In the genomic region with DNA sequence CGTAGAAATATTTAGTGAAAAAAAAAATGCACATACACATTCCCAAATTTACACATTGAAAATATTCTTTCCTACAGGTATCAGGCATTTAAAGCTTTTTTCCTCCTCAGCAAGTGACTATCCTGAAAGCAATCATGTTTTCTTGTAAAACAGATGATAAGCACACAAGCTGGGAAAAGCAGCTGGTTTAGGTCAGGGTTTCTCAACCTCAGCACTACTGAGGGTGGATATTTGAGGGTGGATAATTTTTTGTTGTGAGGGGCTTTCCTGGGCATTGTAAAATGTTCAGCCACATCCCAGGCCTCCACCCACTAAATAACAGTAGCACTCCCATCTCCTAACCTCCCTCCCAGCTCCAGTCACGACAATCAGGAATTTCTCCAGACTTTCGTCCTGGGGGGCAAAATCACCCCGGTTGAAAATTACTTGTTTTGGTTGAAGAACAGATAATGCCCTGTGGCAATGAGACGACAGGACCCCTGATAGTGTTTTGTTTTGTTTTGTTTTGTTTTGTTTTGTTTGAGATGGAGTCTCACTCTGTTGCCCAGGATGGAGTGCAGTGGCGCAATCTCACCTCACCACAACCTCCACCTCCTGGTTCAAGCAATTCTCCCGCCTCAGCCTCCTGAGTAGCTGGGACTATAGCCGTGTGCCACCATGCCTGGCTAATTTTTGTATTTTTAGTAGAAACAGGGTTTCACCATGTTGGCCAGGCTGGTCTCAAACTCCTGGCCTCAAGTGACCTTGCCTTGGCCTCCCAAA, we compare ENCODE assay signal across 1 cellular context.
TF ChIP-seq lines count a peak whose summit lies in the region.

No MANE protein-coding gene starts in this region.

TF ChIP-seq in HEK293, 187 proteins besides CTCF, POLR2A, EP300 and RAD21 (continued from another document):
- TF ChIP-seq, protein P1, sequence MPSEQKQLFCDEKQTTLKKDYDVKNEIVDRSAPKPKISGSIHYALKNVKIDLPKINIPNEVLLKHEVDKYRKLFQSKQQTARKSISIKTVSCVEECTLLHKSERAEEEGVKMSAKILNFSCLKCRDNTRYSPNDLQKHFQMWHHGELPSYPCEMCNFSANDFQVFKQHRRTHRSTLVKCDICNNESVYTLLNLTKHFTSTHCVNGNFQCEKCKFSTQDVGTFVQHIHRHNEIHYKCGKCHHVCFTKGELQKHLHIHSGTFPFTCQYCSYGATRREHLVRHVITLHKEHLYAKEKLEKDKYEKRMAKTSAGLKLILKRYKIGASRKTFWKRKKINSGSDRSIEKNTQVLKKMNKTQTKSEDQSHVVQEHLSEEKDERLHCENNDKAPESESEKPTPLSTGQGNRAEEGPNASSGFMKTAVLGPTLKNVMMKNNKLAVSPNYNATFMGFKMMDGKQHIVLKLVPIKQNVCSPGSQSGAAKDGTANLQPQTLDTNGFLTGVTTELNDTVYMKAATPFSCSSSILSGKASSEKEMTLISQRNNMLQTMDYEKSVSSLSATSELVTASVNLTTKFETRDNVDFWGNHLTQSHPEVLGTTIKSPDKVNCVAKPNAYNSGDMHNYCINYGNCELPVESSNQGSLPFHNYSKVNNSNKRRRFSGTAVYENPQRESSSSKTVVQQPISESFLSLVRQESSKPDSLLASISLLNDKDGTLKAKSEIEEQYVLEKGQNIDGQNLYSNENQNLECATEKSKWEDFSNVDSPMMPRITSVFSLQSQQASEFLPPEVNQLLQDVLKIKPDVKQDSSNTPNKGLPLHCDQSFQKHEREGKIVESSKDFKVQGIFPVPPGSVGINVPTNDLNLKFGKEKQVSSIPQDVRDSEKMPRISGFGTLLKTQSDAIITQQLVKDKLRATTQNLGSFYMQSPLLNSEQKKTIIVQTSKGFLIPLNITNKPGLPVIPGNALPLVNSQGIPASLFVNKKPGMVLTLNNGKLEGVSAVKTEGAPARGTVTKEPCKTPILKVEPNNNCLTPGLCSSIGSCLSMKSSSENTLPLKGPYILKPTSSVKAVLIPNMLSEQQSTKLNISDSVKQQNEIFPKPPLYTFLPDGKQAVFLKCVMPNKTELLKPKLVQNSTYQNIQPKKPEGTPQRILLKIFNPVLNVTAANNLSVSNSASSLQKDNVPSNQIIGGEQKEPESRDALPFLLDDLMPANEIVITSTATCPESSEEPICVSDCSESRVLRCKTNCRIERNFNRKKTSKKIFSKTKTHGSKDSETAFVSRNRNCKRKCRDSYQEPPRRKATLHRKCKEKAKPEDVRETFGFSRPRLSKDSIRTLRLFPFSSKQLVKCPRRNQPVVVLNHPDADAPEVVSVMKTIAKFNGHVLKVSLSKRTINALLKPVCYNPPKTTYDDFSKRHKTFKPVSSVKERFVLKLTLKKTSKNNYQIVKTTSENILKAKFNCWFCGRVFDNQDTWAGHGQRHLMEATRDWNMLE (tag by site-specific recombination; conservative IDR thresholded peaks at IDR 0.05; ENCODE audit: low read depth): no peak
- TF ChIP-seq, protein P2, sequence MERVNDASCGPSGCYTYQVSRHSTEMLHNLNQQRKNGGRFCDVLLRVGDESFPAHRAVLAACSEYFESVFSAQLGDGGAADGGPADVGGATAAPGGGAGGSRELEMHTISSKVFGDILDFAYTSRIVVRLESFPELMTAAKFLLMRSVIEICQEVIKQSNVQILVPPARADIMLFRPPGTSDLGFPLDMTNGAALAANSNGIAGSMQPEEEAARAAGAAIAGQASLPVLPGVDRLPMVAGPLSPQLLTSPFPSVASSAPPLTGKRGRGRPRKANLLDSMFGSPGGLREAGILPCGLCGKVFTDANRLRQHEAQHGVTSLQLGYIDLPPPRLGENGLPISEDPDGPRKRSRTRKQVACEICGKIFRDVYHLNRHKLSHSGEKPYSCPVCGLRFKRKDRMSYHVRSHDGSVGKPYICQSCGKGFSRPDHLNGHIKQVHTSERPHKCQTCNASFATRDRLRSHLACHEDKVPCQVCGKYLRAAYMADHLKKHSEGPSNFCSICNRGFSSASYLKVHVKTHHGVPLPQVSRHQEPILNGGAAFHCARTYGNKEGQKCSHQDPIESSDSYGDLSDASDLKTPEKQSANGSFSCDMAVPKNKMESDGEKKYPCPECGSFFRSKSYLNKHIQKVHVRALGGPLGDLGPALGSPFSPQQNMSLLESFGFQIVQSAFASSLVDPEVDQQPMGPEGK (tag by site-specific recombination; IDR thresholded peaks at IDR 0.05): 0 out of 2 replicates have a peak, but pooled peaks have one; percentile 19
